Comparison of ENCODE assay signal across 8 cellular contexts in genomic region chr14:73850940-73851339, GRCh38. TPM values are rescaled to one million over a fixed set of nuclear protein-coding genes. Genes with fewer than 3 reads are reported as not detected.
DNase-seq lines count a peak whose midpoint lies in the region; ATAC-seq, FAIRE-seq and TF ChIP-seq lines count a peak whose summit lies in the region.

No MANE protein-coding gene starts in this region.

- no peaks in the 10 kb centered on the region for H4K20me1 ChIP-seq in BLaER1
- no peaks in the 10 kb centered on the region for H4K20me1 ChIP-seq in K562 (replicated peaks; ENCODE audit: control insufficient read depth, insufficient read depth, low read length)
- no peaks in the 10 kb centered on the region; the same call in 1 of the 2 replicates for H4K20me1 ChIP-seq in HepG2 (ENCODE audit: insufficient read depth, low read length)

- H3K9me3 ChIP-seq in BLaER1 (0 out of 2 replicates have a peak, but pooled peaks cover 2% of the 10 kb centered on the region), K562 (replicated peaks; ENCODE audit: control insufficient read depth, insufficient read depth, low read depth, low read length) (no peaks in the 10 kb centered on the region; the same call in 1 of the 2 replicates), HepG2 (ENCODE audit: low read length) (no peaks in the 10 kb centered on the region), transverse colon (no peaks in the 10 kb centered on the region)

- TF ChIP-seq POLR2A in K562 (conservative IDR thresholded peaks at IDR 0.05) (no peak), HepG2 (IDR thresholded peaks at IDR 0.05; ENCODE audit: insufficient read depth in 1 of 2, low read depth in 2 of 2, low read length in 2 of 2) (no peak), transverse colon (IDR thresholded peaks at IDR 0.05) (no peak)

- no TSS peak for BruUV-seq in K562 (replicated peaks; lab: Mats Ljungman, UMichigan)
- no TSS peak for BruUV-seq in HepG2 (replicated peaks; lab: Mats Ljungman, UMichigan)

- no peaks in the 10 kb centered on the region for H3K36me3 ChIP-seq in BLaER1
- H3K36me3 ChIP-seq in K562 (ENCODE audit: control insufficient read depth, insufficient read depth, low read length), result peaks cover 7% of the 10 kb centered on the region; the same call in 1 of the 3 replicates
- no peaks in the 10 kb centered on the region; a peak in 1 of 5 replicates for H3K36me3 ChIP-seq in HepG2 (replicated peaks in 1 of 2; ENCODE audit: control insufficient read depth in 1 of 2, insufficient read depth in 2 of 2, low read length in 2 of 2)
- no peaks in the 10 kb centered on the region for H3K36me3 ChIP-seq in transverse colon

- WGBS in K562 (ENCODE audit: insufficient coverage, low coverage, missing lambda C conversion rate), result 11% methylated on average over 3 of the region's 3 CpGs
- WGBS in HepG2 (ENCODE audit: low lambda C conversion rate), result 0% methylated on average over 3 of the region's 3 CpGs
- WGBS in transverse colon (ENCODE audit: low coverage in 1 of 2), 2 donors, result 32 to 40% methylated on average over 2 to 3 of the region's 3 CpGs

- peaks cover 22% of the 10 kb centered on the region for H3K79me2 ChIP-seq in K562 (ENCODE audit: control insufficient read depth, insufficient read depth, low read length)
- H3K79me2 ChIP-seq in HepG2 (ENCODE audit: insufficient read depth, low read length), result no peaks in the 10 kb centered on the region

- H3K27me3 ChIP-seq in BLaER1 (no peaks in the 10 kb centered on the region; the same call in 1 of the 2 replicates), K562 (ENCODE audit: control insufficient read depth in 2 of 2, insufficient read depth in 2 of 2, low read length in 2 of 2) (no peaks in the 10 kb centered on the region), HepG2 (ENCODE audit: control insufficient read depth in 1 of 2, insufficient read depth in 2 of 2, low read length in 2 of 2) (no peaks in the 10 kb centered on the region), transverse colon (no peaks in the 10 kb centered on the region)

- H2AFZ ChIP-seq in K562 (ENCODE audit: low read depth, low read length) (peak overlapping the region; percentile 91), HepG2 (ENCODE audit: low read length) (no peak overlapping the region)

- H3K4me2 ChIP-seq in BLaER1 (peak overlapping the region; percentile 86), K562 (ENCODE audit: insufficient read depth, low read length) (peak overlapping the region; percentile 79), HepG2 (ENCODE audit: low read depth, low read length) (peak overlapping the region; percentile 96)

- H3K9ac ChIP-seq in BLaER1 (no peak overlapping the region; the same call in 1 of the 2 replicates), K562 (ENCODE audit: insufficient read depth in 1 of 2, low read depth in 2 of 2, low read length in 2 of 2) (peak overlapping the region; percentile 81 to 92; a peak in 3 of 4 replicates), HepG2 (ENCODE audit: insufficient read depth, low read depth, low read length) (peak overlapping the region; percentile 98)

- no peak overlapping the region for H3K27ac ChIP-seq in BLaER1
- H3K27ac ChIP-seq in K562 (ENCODE audit: extremely low read depth, low read depth, low read length), result peak overlapping the region; percentile 82; the same call in 2 of the 3 replicates
- peak overlapping the region; percentile 95 for H3K27ac ChIP-seq in HepG2 (ENCODE audit: extremely low read length, insufficient read depth, low read length)
- peak overlapping the region; percentile 91 to 95 (median 92) for H3K27ac ChIP-seq in transverse colon

- POLR2A ChIA-PET in K562 (lab: Yijun Ruan, JAX) (interaction anchor here (0.6 to 2.6 kb wide), 7 partner anchors 10 to 1860 kb away, joined by 3 to 11 read pairs (median 3); a partner anchor contains a TSS), HepG2 (lab: Yijun Ruan, JAX) (interaction anchor here (0.8 to 6.4 kb wide), 23 partner anchors 8 to 282 kb away, joined by 3 to 105 read pairs (median 5); partner anchors contain the start of genes ACOT2, ACOT6, BBOF1 and COQ6)

- in situ Hi-C loops in K562 (cut with MboI) (no loop called here), HepG2 (cut with HindIII; ENCODE audit: extremely low pct_ligation_motif_present, low pct_unique_long_range_greater_than_20kb) (no loop called here), transverse colon (cut with MboI; ENCODE audit: low pct_ligation_motif_present in 1 of 4, low pct_unique_long_range_greater_than_20kb in 1 of 4, low sequenced_read_pairs in 3 of 4) (no loop called here)

- H3K4me1 ChIP-seq in BLaER1 (peaks cover 16% of the 10 kb centered on the region), K562 (replicated peaks in 1 of 2; ENCODE audit: control insufficient read depth in 2 of 2, insufficient read depth in 2 of 2, low read length in 2 of 2) (peaks cover 4 to 12% of the 10 kb centered on the region in 2 experiments; a peak in 4 of 5 replicates), HepG2 (ENCODE audit: insufficient read depth, low read length) (peaks cover 46% of the 10 kb centered on the region), transverse colon (peaks cover 9 to 29% (median 15%) of the 10 kb centered on the region in 4 donors)

- no peak overlapping the region; the same call in 1 of the 2 replicates for H3K4me3 ChIP-seq in BLaER1
- H3K4me3 ChIP-seq in K562, result peak overlapping the region; percentile 45
- H3K4me3 ChIP-seq in HepG2 (replicated peaks in 1 of 3; ENCODE audit: insufficient read depth in 1 of 3, low read depth in 2 of 3, low read length in 3 of 3), result peak overlapping the region; percentile 64 to 75 (median 65)
- peak overlapping the region; percentile 40 to 62 (median 46) for H3K4me3 ChIP-seq in transverse colon

- CTCF ChIA-PET in K562 (lab: Yijun Ruan, JAX; ENCODE audit: low intra/inter-chr PET ratio), result no interaction called here
- CTCF ChIA-PET in HepG2 (lab: Yijun Ruan, JAX; ENCODE audit: low intra/inter-chr PET ratio, low total read pairs), result no interaction called here

- TF ChIP-seq EP300 in Ishikawa (IDR thresholded peaks at IDR 0.05; ENCODE audit: borderline replicate concordance), result no peak; the same call in 1 of the 2 replicates
- no peak for TF ChIP-seq EP300 in K562 (IDR thresholded peaks at IDR 0.05; ENCODE audit: low read length)
- no peak for TF ChIP-seq EP300 in HepG2 (IDR thresholded peaks at IDR 0.05; ENCODE audit: low read depth in 2 of 2, low read length in 2 of 2)
- no peak for TF ChIP-seq EP300 in HepG2 (CRISPR knock-in tag; IDR thresholded peaks at IDR 0.05; ENCODE audit: borderline replicate concordance)
- no peak for TF ChIP-seq EP300 in transverse colon (IDR thresholded peaks at IDR 0.05; ENCODE audit: low read depth)

- DNase-seq in K562 (ENCODE audit: extremely low read depth in 1 of 4, low spot score in 3 of 4), result peak in 2 of 4 experiments; percentile 7 to 15
- DNase-seq in HepG2 (ENCODE audit: low spot score), result peak; percentile 38
- no peak for DNase-seq in transverse colon
- DNase-seq in COLO668 (lab: John Stamatoyannopoulos, UW; ENCODE audit: unreplicated experiment), result no peak

- TF ChIP-seq RAD21 in Ishikawa (IDR thresholded peaks at IDR 0.05; ENCODE audit: low read depth), result no peak
- no peak for TF ChIP-seq RAD21 in K562 (CRISPR knock-in tag; conservative IDR thresholded peaks at IDR 0.05 in 1 of 2, IDR thresholded peaks at IDR 0.05 in 1 of 2)
- no peak for TF ChIP-seq RAD21 in HepG2 (CRISPR knock-in tag; IDR thresholded peaks at IDR 0.05)

- TF ChIP-seq CTCF in K562 (IDR thresholded peaks at IDR 0.05 in 2 of 3, conservative IDR thresholded peaks at IDR 0.05 in 1 of 3; ENCODE audit: insufficient read depth in 2 of 3, low read depth in 1 of 3, low read length in 3 of 3), result no peak
- no peak for TF ChIP-seq CTCF in HepG2 (CRISPR knock-in tag; IDR thresholded peaks at IDR 0.05)
- no peak for TF ChIP-seq CTCF in transverse colon (IDR thresholded peaks at IDR 0.05)

- intact Hi-C loops in K562 (cut with micrococcal nuclease) (loop anchor here (10.0 kb wide), 1 partner anchor 216 kb away; no protein-coding TSS in a partner anchor), HepG2 (cut with micrococcal nuclease; ENCODE audit: unreplicated experiment) (loop anchor here (1.0 to 2.0 kb wide), 2 partner anchors 13 to 36 kb away; partner anchors contain the start of gene ZNF410), transverse colon (cut with DNase I; ENCODE audit: low total_unique reads) (loop anchor here (10.0 kb wide), 1 partner anchor 126 kb away; no protein-coding TSS in a partner anchor)

- no peaks in the 10 kb centered on the region for H3K9me1 ChIP-seq in K562 (ENCODE audit: control insufficient read depth, insufficient read depth, low read length)

- FAIRE-seq in K562 (lab: Jason Lieb, UNC) (peak; percentile 11), HepG2 (lab: Jason Lieb, UNC) (no peak)

- ATAC-seq in K562, result peak; percentile 12; the same call in 2 of the 3 replicates
- ATAC-seq in HepG2, result peak; percentile 37
- ATAC-seq in HG03571 (IDR thresholded peaks at IDR 0.05; ENCODE audit: unreplicated experiment), result no peak
- ATAC-seq in HG03520 (IDR thresholded peaks at IDR 0.05; ENCODE audit: unreplicated experiment), result no peak

RNA-seq across cellular contexts. Expression of gene PTGR2, which starts 0.7 kb away (rescaled TPM):
- total RNA-seq in K562 (2011; cell fraction: chromatin; rRNA removed; ENCODE audit: low replicate concordance), result 17.5 and 53.7 TPM in 2 replicates
- total RNA-seq in K562 (2011; cell fraction: nucleolus; rRNA removed), result 9.3 and 11.4 TPM in 2 replicates
- 25.7 and 35.0 TPM in 2 replicates for total RNA-seq in K562 (2011; cell fraction: nucleoplasm; rRNA removed)
- 5.2 and 7.4 TPM in 2 replicates for total RNA-seq in K562 (2014; rRNA removed)
- total RNA-seq in K562 (2014; rRNA removed; fragmentation: Illumina TruSeq; extraction: Trizol), result 11.0 and 11.1 TPM in 2 replicates
- total RNA-seq in K562 (2015; rRNA removed; fragmentation: Illumina TruSeq; extraction: Trizol), result 8.6 and 9.6 TPM in 2 replicates
- 8.8 and 9.4 TPM in 2 replicates for total RNA-seq in K562 (2021)
- 15.9 and 23.0 TPM in 2 replicates for polyA plus RNA-seq in K562 (2011; rRNA removed)
- 2.3 and 4.8 TPM in 2 replicates for polyA plus RNA-seq in K562 (2011; cell fraction: cytosol; rRNA removed)
- 8.3 and 14.0 TPM in 2 replicates for polyA plus RNA-seq in K562 (2011; cell fraction: nucleus; rRNA removed)
- 7.3 and 8.6 TPM in 2 replicates for polyA plus RNA-seq in K562 (2012)
- polyA plus RNA-seq in K562 (2014; fragmentation: Illumina TruSeq; extraction: Trizol), result 16.8 and 17.5 TPM in 2 replicates
- polyA plus RNA-seq in K562 (2014; fragmentation: Nextera tagmentation; extraction: Ambion mirVana), result 10 to 100 TPM; 13.0 to 20.1 TPM
- 12.2 and 13.0 TPM in 2 replicates for polyA plus RNA-seq in K562 (2014; rRNA removed)
- 14.2 and 15.6 TPM in 2 replicates for polyA minus RNA-seq in K562 (2011; rRNA and poly(A)+ RNA removed)
- polyA minus RNA-seq in K562 (2011; cell fraction: cytosol; rRNA and poly(A)+ RNA removed), result 3.5 and 3.9 TPM in 2 replicates
- polyA minus RNA-seq in K562 (2011; cell fraction: nucleus; rRNA and poly(A)+ RNA removed), result 6.3 and 10.4 TPM in 2 replicates
- total RNA-seq in HepG2 (2016; rRNA removed; fragmentation: Illumina TruSeq; extraction: Trizol), result 4.3 and 5.1 TPM in 2 replicates
- total RNA-seq in HepG2 (2016; cell fraction: cytosol; rRNA removed; fragmentation: Illumina TruSeq; extraction: Trizol; ENCODE audit: low read depth), result 1.6 and 1.9 TPM in 2 replicates
- 3.7 and 4.6 TPM in 2 replicates for total RNA-seq in HepG2 (2016; cell fraction: insoluble cytoplasmic fraction; rRNA removed; fragmentation: Illumina TruSeq; extraction: Trizol)
- 1.5 and 1.6 TPM in 2 replicates for total RNA-seq in HepG2 (2016; cell fraction: membrane; rRNA removed; fragmentation: Illumina TruSeq; extraction: Trizol)
- 3.5 and 3.8 TPM in 2 replicates for total RNA-seq in HepG2 (2016; cell fraction: nucleus; rRNA removed; fragmentation: Illumina TruSeq; extraction: Trizol)
- 3.0 and 3.3 TPM in 2 replicates for polyA plus RNA-seq in HepG2 (2011; rRNA removed)
- 0.86 and 1.8 TPM in 2 replicates for polyA plus RNA-seq in HepG2 (2011; cell fraction: cytosol; rRNA removed)
- polyA plus RNA-seq in HepG2 (2011; cell fraction: nucleus; rRNA removed), result 2.6 and 3.6 TPM in 2 replicates
- 3.2 and 7.0 TPM in 2 replicates for polyA plus RNA-seq in HepG2 (2012)
- 0.29 and 0.70 TPM in 2 replicates for polyA plus RNA-seq in HepG2 (2016; cell fraction: cytosol; fragmentation: Illumina TruSeq; extraction: Trizol; ENCODE audit: low read depth)
- polyA plus RNA-seq in HepG2 (2016; cell fraction: insoluble cytoplasmic fraction; fragmentation: Illumina TruSeq; extraction: Trizol; ENCODE audit: low read depth), result 4.4 and 6.1 TPM in 2 replicates
- 0.40 and 0.52 TPM in 2 replicates for polyA plus RNA-seq in HepG2 (2016; cell fraction: membrane; fragmentation: Illumina TruSeq; extraction: Trizol; ENCODE audit: low read depth)
- 5.0 and 6.0 TPM in 2 replicates for polyA plus RNA-seq in HepG2 (2016; cell fraction: nucleus; fragmentation: Illumina TruSeq; extraction: Trizol; ENCODE audit: insufficient read depth, low read depth)
- 0.90 and 1.1 TPM in 2 replicates for polyA minus RNA-seq in HepG2 (2011; rRNA and poly(A)+ RNA removed; ENCODE audit: low replicate concordance)
- polyA minus RNA-seq in HepG2 (2011; cell fraction: cytosol; rRNA and poly(A)+ RNA removed), result 1.1 and 2.1 TPM in 2 replicates
- polyA minus RNA-seq in HepG2 (2011; cell fraction: nucleus; rRNA and poly(A)+ RNA removed), result 7.0 and 9.7 TPM in 2 replicates
- total RNA-seq in transverse colon, result 10 to 100 TPM in 2 of 4 donors, 1 to 10 TPM in 2; 1.8 to 15.8 (median 10.8) TPM

RNA-seq across cellular contexts. Expression of gene ZNF410, which starts 35.7 kb away (rescaled TPM):
- 82.2 and 124 TPM in 2 replicates for total RNA-seq in K562 (2011; cell fraction: chromatin; rRNA removed; ENCODE audit: low replicate concordance)
- 42.0 and 47.6 TPM in 2 replicates for total RNA-seq in K562 (2011; cell fraction: nucleolus; rRNA removed)
- 76.8 and 107 TPM in 2 replicates for total RNA-seq in K562 (2011; cell fraction: nucleoplasm; rRNA removed)
- total RNA-seq in K562 (2014; rRNA removed) (25.9 and 26.2 TPM in 2 replicates), K562 (2014; rRNA removed; fragmentation: Illumina TruSeq; extraction: Trizol) (42.0 and 46.1 TPM in 2 replicates), K562 (2015; rRNA removed; fragmentation: Illumina TruSeq; extraction: Trizol) (35.9 and 38.7 TPM in 2 replicates), K562 (2021) (28.2 and 30.0 TPM in 2 replicates), HepG2 (2016; rRNA removed; fragmentation: Illumina TruSeq; extraction: Trizol) (44.3 and 55.2 TPM in 2 replicates), transverse colon (100 to 1,000 TPM in 1 of 4 donors, 10 to 100 TPM in 3; 33.2 to 104 (median 45.9) TPM)
- polyA plus RNA-seq in K562 (2011; rRNA removed) (30.1 and 44.4 TPM in 2 replicates), K562 (2014; fragmentation: Illumina TruSeq; extraction: Trizol) (35.3 and 36.9 TPM in 2 replicates), K562 (2014; fragmentation: Nextera tagmentation; extraction: Ambion mirVana) (10 to 100 TPM; 48.6 to 64.8 TPM), K562 (2014; rRNA removed) (20.5 and 29.1 TPM in 2 replicates), HepG2 (2011; rRNA removed) (16.7 and 19.2 TPM in 2 replicates)
- polyA plus RNA-seq in K562 (2011; cell fraction: cytosol; rRNA removed), result 13.9 and 19.9 TPM in 2 replicates
- 39.9 and 40.8 TPM in 2 replicates for polyA plus RNA-seq in K562 (2011; cell fraction: nucleus; rRNA removed)
- 23.1 and 27.2 TPM in 2 replicates for polyA plus RNA-seq in K562 (2012)
- 54.5 and 55.0 TPM in 2 replicates for polyA minus RNA-seq in K562 (2011; rRNA and poly(A)+ RNA removed)
- 14.1 and 20.9 TPM in 2 replicates for polyA minus RNA-seq in K562 (2011; cell fraction: cytosol; rRNA and poly(A)+ RNA removed)
- polyA minus RNA-seq in K562 (2011; cell fraction: nucleus; rRNA and poly(A)+ RNA removed), result 26.0 and 43.7 TPM in 2 replicates
- 21.4 and 23.4 TPM in 2 replicates for total RNA-seq in HepG2 (2016; cell fraction: cytosol; rRNA removed; fragmentation: Illumina TruSeq; extraction: Trizol; ENCODE audit: low read depth)
- 42.4 and 52.0 TPM in 2 replicates for total RNA-seq in HepG2 (2016; cell fraction: insoluble cytoplasmic fraction; rRNA removed; fragmentation: Illumina TruSeq; extraction: Trizol)
- total RNA-seq in HepG2 (2016; cell fraction: membrane; rRNA removed; fragmentation: Illumina TruSeq; extraction: Trizol), result 35.8 and 38.6 TPM in 2 replicates
- total RNA-seq in HepG2 (2016; cell fraction: nucleus; rRNA removed; fragmentation: Illumina TruSeq; extraction: Trizol), result 29.8 and 35.0 TPM in 2 replicates
- polyA plus RNA-seq in HepG2 (2011; cell fraction: cytosol; rRNA removed), result 11.8 and 16.6 TPM in 2 replicates
- 13.9 and 14.4 TPM in 2 replicates for polyA plus RNA-seq in HepG2 (2011; cell fraction: nucleus; rRNA removed)
- 15.0 and 16.3 TPM in 2 replicates for polyA plus RNA-seq in HepG2 (2012)
- 6.5 and 8.8 TPM in 2 replicates for polyA plus RNA-seq in HepG2 (2016; cell fraction: cytosol; fragmentation: Illumina TruSeq; extraction: Trizol; ENCODE audit: low read depth)
- 39.1 and 41.1 TPM in 2 replicates for polyA plus RNA-seq in HepG2 (2016; cell fraction: insoluble cytoplasmic fraction; fragmentation: Illumina TruSeq; extraction: Trizol; ENCODE audit: low read depth)
- polyA plus RNA-seq in HepG2 (2016; cell fraction: membrane; fragmentation: Illumina TruSeq; extraction: Trizol; ENCODE audit: low read depth), result 14.5 and 15.3 TPM in 2 replicates
- 25.2 and 27.6 TPM in 2 replicates for polyA plus RNA-seq in HepG2 (2016; cell fraction: nucleus; fragmentation: Illumina TruSeq; extraction: Trizol; ENCODE audit: insufficient read depth, low read depth)
- 19.2 and 45.6 TPM in 2 replicates for polyA minus RNA-seq in HepG2 (2011; rRNA and poly(A)+ RNA removed; ENCODE audit: low replicate concordance)
- polyA minus RNA-seq in HepG2 (2011; cell fraction: cytosol; rRNA and poly(A)+ RNA removed), result 12.9 TPM in 2 replicates
- polyA minus RNA-seq in HepG2 (2011; cell fraction: nucleus; rRNA and poly(A)+ RNA removed), result 42.2 and 57.8 TPM in 2 replicates

Comparison
In these comparisons a context has a peak if more than half of its experiments do, and no peak if none do; other contexts are left out.
1. ATAC-seq: peak in K562 (single experiment) and HepG2 (single experiment); none in HG03571 (single experiment) and HG03520 (single experiment).
2. Peak in every context shown above with its lines, with median percentiles within 50 percentile points of each other: H3K4me2 ChIP-seq.